8 cellular contexts compared by ENCODE assay signal in the genomic region with DNA sequence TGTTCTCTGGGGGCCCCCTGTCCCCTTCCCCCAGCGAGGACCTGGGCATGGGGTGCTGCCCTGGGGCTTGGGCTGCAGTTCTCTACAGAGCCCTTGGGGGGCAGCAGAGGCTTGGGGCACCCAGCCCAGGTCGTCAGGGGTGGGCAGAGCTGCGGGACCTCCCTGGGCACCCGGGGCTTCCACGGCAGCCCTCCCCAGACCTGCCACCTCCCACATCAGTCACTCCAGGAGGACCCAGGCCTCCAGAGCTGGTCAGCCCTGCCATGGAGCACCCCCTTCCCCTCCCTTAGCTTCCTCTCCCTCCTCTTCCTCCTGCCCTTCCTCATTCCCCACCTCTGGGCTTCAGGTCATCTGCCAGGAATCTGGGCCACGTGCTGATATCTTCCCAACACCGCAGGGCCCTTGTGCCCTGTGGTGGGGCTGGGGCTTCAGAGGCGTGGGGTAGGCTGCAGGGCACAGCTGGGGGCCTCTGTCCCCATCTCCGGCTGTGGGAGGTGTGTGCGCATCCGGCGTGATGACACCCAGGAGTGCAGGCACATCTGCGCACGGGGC. TPM values are rescaled to one million over a fixed set of nuclear protein-coding genes. Genes with fewer than 3 reads are reported as not detected.
A peak's percentile ranks its signal among the peaks of the same experiment; 100 is the strongest.
DNase-seq lines count a peak whose midpoint lies in the region; ATAC-seq and TF ChIP-seq lines count a peak whose summit lies in the region.

No MANE protein-coding gene starts in this region.

- peaks cover 11% of the 10 kb centered on the region for H3K27me3 Mint-ChIP-seq in progenitor cell of endocrine pancreas

- peak overlapping the region; percentile 38 for H3K4me3 Mint-ChIP-seq in progenitor cell of endocrine pancreas (ENCODE audit: low read depth)

- H3K36me3 Mint-ChIP-seq in progenitor cell of endocrine pancreas (ENCODE audit: insufficient read depth): no peaks in the 10 kb centered on the region

- no peaks in the 10 kb centered on the region for H3K9me3 Mint-ChIP-seq in progenitor cell of endocrine pancreas (ENCODE audit: low read depth)

- peak overlapping the region; percentile 13 for H3K27ac Mint-ChIP-seq in progenitor cell of endocrine pancreas

- H3K4me1 Mint-ChIP-seq in progenitor cell of endocrine pancreas (ENCODE audit: low read depth): peaks cover 9% of the 10 kb centered on the region

- TF ChIP-seq CTCF in progenitor cell of endocrine pancreas (IDR thresholded peaks at IDR 0.05; ENCODE audit: unreplicated experiment): peak; percentile 64

- no peak for ATAC-seq in GM18520 (IDR thresholded peaks at IDR 0.05; ENCODE audit: unreplicated experiment)
- no peak for ATAC-seq in HG02870 (IDR thresholded peaks at IDR 0.05; ENCODE audit: unreplicated experiment)

- DNase-seq in GM03348 (ENCODE audit: low spot score): peak; percentile 86
- peak; percentile 67 for DNase-seq in NAMALWA (ENCODE audit: low spot score)
- peak; percentile 63 for DNase-seq in activated T-cell treated with anti-CD3 and anti-CD28 coated beads for 48 hours (ENCODE audit: low read depth)
- DNase-seq in fibroblast of gingiva (ENCODE audit: low read depth): peak; percentile 27
- peak; percentile 41 for DNase-seq in progenitor cell of endocrine pancreas (ENCODE audit: low spot score, unreplicated experiment)
- DNase-seq in KG1 (lab: John Stamatoyannopoulos, UW): no peak

RNA-seq across cellular contexts. Expression of a gene that starts 5.8 kb away (rescaled TPM):
- 24.9 and 27.7 TPM in 2 replicates for total RNA-seq in progenitor cell of endocrine pancreas

RNA-seq across cellular contexts. Expression of a gene that starts 6.1 kb away (rescaled TPM):
- 89.6 and 97.9 TPM in 2 replicates for total RNA-seq in progenitor cell of endocrine pancreas

RNA-seq across cellular contexts. Expression of a gene that starts 15.7 kb away (rescaled TPM):
- total RNA-seq in progenitor cell of endocrine pancreas: 154 and 160 TPM in 2 replicates

RNA-seq across cellular contexts. Expression of a gene that starts 20.7 kb away (rescaled TPM):
- total RNA-seq in progenitor cell of endocrine pancreas: 50.9 and 52.9 TPM in 2 replicates

RNA-seq across cellular contexts. Expression of a gene that starts 29.7 kb away (rescaled TPM):
- 47.3 and 51.1 TPM in 2 replicates for total RNA-seq in progenitor cell of endocrine pancreas
